12 cellular contexts compared by ENCODE assay signal in genomic region chr19:2540251-2540645, GRCh38.
A peak's percentile ranks its signal among the peaks of the same experiment; 100 is the strongest.
DNase-seq lines count a peak whose midpoint lies in the region; ATAC-seq, FAIRE-seq and TF ChIP-seq lines count a peak whose summit lies in the region.
"Had no signal": no experiment of that assay in that cellular context is flagged by ENCODE, and none has a peak within 500 bp of the region (broad histone marks: within the 10 kb centered on the region; RNA-seq: fewer than 3 reads in every experiment).

No MANE protein-coding gene starts in this region.

- FAIRE-seq in pancreas (lab: Jason Lieb, UNC), result no peak
- FAIRE-seq: small intestine had no signal

- H3K9me3 ChIP-seq in SJSA1 (replicated peaks) (no peaks in the 10 kb centered on the region), fibroblast of lung (ENCODE audit: control insufficient read depth, insufficient read depth, low read depth, low read length) (no peaks in the 10 kb centered on the region), pancreas (no peaks in the 10 kb centered on the region), mucosa of descending colon (no peaks in the 10 kb centered on the region)
- H3K9me3 ChIP-seq: BLaER1 treated with 17β-estradiol and CSF1 and Interleukin-3, amounts not matched to agents 10 nM and 100 nM had no signal

- H3K27ac ChIP-seq in 22Rv1 (0 out of 2 replicates have a peak overlapping the region, but pooled peaks have one; percentile 30), SJSA1 (peak overlapping the region; percentile 99), fibroblast of lung (ENCODE audit: insufficient read depth, low read length) (peak overlapping the region; percentile 95), pancreas (peak overlapping the region; percentile 58 to 75 (median 74))

- H3K9ac ChIP-seq in fibroblast of lung (ENCODE audit: insufficient read depth, low read length), result peak overlapping the region; percentile 73

- no peaks in the 10 kb centered on the region for H3K79me2 ChIP-seq in fibroblast of lung (ENCODE audit: control insufficient read depth, insufficient read depth, low read length)

- no peak overlapping the region for H2AFZ ChIP-seq in fibroblast of lung (ENCODE audit: low read length)

- WGBS in pancreas, 2 donors, result 71 to 86% methylated on average over 11 to 12 of the region's 12 CpGs

- intact Hi-C loops in pancreas (cut with DNase I), result loop anchor here in 1 of 3 donors (5.0 kb wide), 1 partner anchor 63 kb away; the partner anchor contains the start of gene GADD45B
- intact Hi-C loops in mucosa of descending colon (cut with DNase I, micrococcal nuclease), result loop anchor here in 1 of 2 donors (5.0 kb wide), 1 partner anchor 63 kb away; the partner anchor contains the start of gene GADD45B

- H4K20me1 ChIP-seq in fibroblast of lung (ENCODE audit: control insufficient read depth, extremely low read depth, insufficient read depth, low read length), result no peaks in the 10 kb centered on the region

- peak overlapping the region; percentile 54 for H3K4me2 ChIP-seq in fibroblast of lung (ENCODE audit: extremely low read depth, insufficient read depth, low read length)

- DNase-seq in SJSA1 (ENCODE audit: low read depth in 1 of 2, low spot score in 2 of 2) (no peak), fibroblast of lung (ENCODE audit: low read depth in 2 of 2) (no peak), pancreas (no peak), DMS153 (lab: John Stamatoyannopoulos, UW) (no peak), nucleus accumbens (lab: John Stamatoyannopoulos, UW) (no peak), mucosa of descending colon (no peak)
- DNase-seq: activated naive CD4-positive, alpha-beta T cell treated with anti-CD3 and anti-CD28 coated beads, Interleukin-2, amount 10 ng/mL, durations not matched to agents 7 days and 5 days; MM.1S had no signal

- TF ChIP-seq CTCF in 22Rv1 (IDR thresholded peaks at IDR 0.05) (no peak), fibroblast of lung (conservative IDR thresholded peaks at IDR 0.05 in 1 of 2, IDR thresholded peaks at IDR 0.05 in 1 of 2; ENCODE audit: low read depth in 1 of 2, low read length in 2 of 2) (no peak), pancreas (IDR thresholded peaks at IDR 0.05) (no peak), mucosa of descending colon (IDR thresholded peaks at IDR 0.05) (no peak)

- no peaks in the 10 kb centered on the region for H3K27me3 ChIP-seq in SJSA1 (replicated peaks)
- H3K27me3 ChIP-seq in fibroblast of lung (ENCODE audit: control insufficient read depth, insufficient read depth, low read length), result no peaks in the 10 kb centered on the region
- H3K27me3 ChIP-seq in pancreas, result no peaks in the 10 kb centered on the region

- H3K36me3 ChIP-seq in SJSA1 (no peaks in the 10 kb centered on the region), fibroblast of lung (ENCODE audit: control insufficient read depth, insufficient read depth, low read length) (no peaks in the 10 kb centered on the region), pancreas (no peaks in the 10 kb centered on the region), mucosa of descending colon (ENCODE audit: low read depth) (no peaks in the 10 kb centered on the region)

- peak overlapping the region; percentile 27 for H3K4me3 ChIP-seq in SJSA1
- peak overlapping the region in 1 of 4 experiments; percentile 14 for H3K4me3 ChIP-seq in fibroblast of lung (replicated peaks in 1 of 4; ENCODE audit: control extremely low read depth in 1 of 4, insufficient read depth in 1 of 4, low read depth in 3 of 4, low read length in 4 of 4)
- no peak overlapping the region for H3K4me3 ChIP-seq in pancreas
- H3K4me3 ChIP-seq in mucosa of descending colon, result no peak overlapping the region
- H3K4me3 ChIP-seq: BLaER1 treated with 17β-estradiol and CSF1 and Interleukin-3, amounts not matched to agents 10 nM and 100 nM had no signal

- ATAC-seq in pancreas, result no peak
- ATAC-seq in HG02870 (IDR thresholded peaks at IDR 0.05; ENCODE audit: unreplicated experiment), result no peak
- ATAC-seq in mucosa of descending colon, result no peak

- H3K4me1 ChIP-seq in SJSA1 (replicated peaks) (peaks cover 64% of the 10 kb centered on the region), fibroblast of lung (ENCODE audit: control insufficient read depth, extremely low read depth, insufficient read depth, low read length) (peaks cover 34% of the 10 kb centered on the region), pancreas (peaks cover 19 to 30% (median 20%) of the 10 kb centered on the region in 3 donors), mucosa of descending colon (ENCODE audit: low read depth) (peaks cover 26% of the 10 kb centered on the region)

Comparison
In these comparisons a context has a peak if more than half of its experiments do, and no peak if none do; other contexts are left out.
1. H3K27ac ChIP-seq: peak in every context shown above with its lines; median percentile 99 in SJSA1; 95 in fibroblast of lung; 74 in pancreas; 30 in 22Rv1.